18 cellular contexts compared by ENCODE assay signal in genomic region chr4:152052431-152053057, GRCh38.
DNase-seq lines count a peak whose midpoint lies in the region; ATAC-seq, FAIRE-seq and TF ChIP-seq lines count a peak whose summit lies in the region.
"Had no signal": no experiment of that assay in that cellular context is flagged by ENCODE, and none has a peak within 500 bp of the region (broad histone marks: within the 10 kb centered on the region; RNA-seq: fewer than 3 reads in every experiment).

No MANE protein-coding gene starts in this region.

- peak in 2 of 3 donors; percentile 6 for DNase-seq in CD4-positive, CD25-positive, alpha-beta regulatory T cell
- DNase-seq in HFFc6 (peak; percentile 36), NOMO-1 treated with dmso at 0.1 percent for 144 hours (lab: John Stamatoyannopoulos, UW; ENCODE audit: unreplicated experiment) (peak; percentile 92), Peyer's patch (no peak), RCC 7860 (ENCODE audit: low spot score) (no peak), islet precursor cell (no peak)
- DNase-seq in central memory CD8-positive, alpha-beta T cell (ENCODE audit: low spot score in 2 of 2), result no peak
- DNase-seq: activated CD8-positive, alpha-beta memory T cell treated with anti-CD3 and anti-CD28 coated beads, Interleukin-2, amount 50 U/mL, for 4 hours; effector CD8-positive, alpha-beta T cell; EL; left cardiac atrium; naive B cell; NCI-H345; right cardiac atrium; stimulated activated CD4-positive, alpha-beta T cell treated with anti-CD3 and anti-CD28 coated beads, Interleukin-4, amount 100 ng/mL, for 4 hours; stimulated activated naive CD4-positive, alpha-beta T cell had no signal

- peaks cover 5% of the 10 kb centered on the region for H3K36me3 Mint-ChIP-seq in CD4-positive, CD25-positive, alpha-beta regulatory T cell
- H3K36me3 Mint-ChIP-seq in HFFc6 (ENCODE audit: low read depth), result peaks cover 13% of the 10 kb centered on the region
- H3K36me3 Mint-ChIP-seq in central memory CD8-positive, alpha-beta T cell (ENCODE audit: insufficient read depth), result no peaks in the 10 kb centered on the region

- peak overlapping the region; percentile 13 to 83 (median 23) for H3K27ac Mint-ChIP-seq in CD4-positive, CD25-positive, alpha-beta regulatory T cell
- H3K27ac Mint-ChIP-seq in HFFc6, result peak overlapping the region; percentile 38; the same call in 1 of the 2 replicates
- H3K27ac Mint-ChIP-seq in central memory CD8-positive, alpha-beta T cell (ENCODE audit: low read depth), result peak overlapping the region; percentile 60

- no peak for FAIRE-seq in RCC 7860 (lab: Jason Lieb, UNC)

- ATAC-seq in CD4-positive, CD25-positive, alpha-beta regulatory T cell (ENCODE audit: low read depth in 2 of 2), result no peak
- ATAC-seq in central memory CD8-positive, alpha-beta T cell (replicated peaks; ENCODE audit: extremely low read depth, poor library complexity, severe bottlenecking), result no peak
- no peak for ATAC-seq in HG03457 (IDR thresholded peaks at IDR 0.05; ENCODE audit: unreplicated experiment)
- ATAC-seq: left cardiac atrium, right cardiac atrium, Right ventricle myocardium inferior had no signal

- H3K27ac ChIP-seq in CD4-positive, CD25-positive, alpha-beta regulatory T cell (ENCODE audit: insufficient read depth, low read length, poor library complexity, severe bottlenecking), result no peak overlapping the region
- H3K27ac ChIP-seq in Peyer's patch, result no peak overlapping the region

- H3K27me3 Mint-ChIP-seq in CD4-positive, CD25-positive, alpha-beta regulatory T cell, result peaks cover 13% of the 10 kb centered on the region
- no peaks in the 10 kb centered on the region for H3K27me3 Mint-ChIP-seq in HFFc6 (ENCODE audit: insufficient read depth)
- no peaks in the 10 kb centered on the region for H3K27me3 Mint-ChIP-seq in central memory CD8-positive, alpha-beta T cell

- peaks cover 12 to 29% (median 14%) of the 10 kb centered on the region in 4 donors for H3K4me1 Mint-ChIP-seq in CD4-positive, CD25-positive, alpha-beta regulatory T cell
- H3K4me1 Mint-ChIP-seq in HFFc6 (ENCODE audit: low read depth), result peaks cover 26% of the 10 kb centered on the region
- H3K4me1 Mint-ChIP-seq in central memory CD8-positive, alpha-beta T cell, result peaks cover 16% of the 10 kb centered on the region

- no peaks in the 10 kb centered on the region for H3K36me3 ChIP-seq in CD4-positive, CD25-positive, alpha-beta regulatory T cell (ENCODE audit: control insufficient read depth, insufficient read depth, low read length)
- no peaks in the 10 kb centered on the region for H3K36me3 ChIP-seq in Peyer's patch

- TF ChIP-seq POLR2A in Peyer's patch (IDR thresholded peaks at IDR 0.05), result no peak

- H3K27me3 ChIP-seq in CD4-positive, CD25-positive, alpha-beta regulatory T cell (ENCODE audit: control insufficient read depth, insufficient read depth, low read length), result peaks cover 2% of the 10 kb centered on the region
- no peaks in the 10 kb centered on the region for H3K27me3 ChIP-seq in Peyer's patch

- H3K4me3 ChIP-seq in CD4-positive, CD25-positive, alpha-beta regulatory T cell (ENCODE audit: low read depth, low read length), result peak overlapping the region; percentile 60
- no peak overlapping the region for H3K4me3 ChIP-seq in Peyer's patch

- TF ChIP-seq CTCF in HFFc6 (IDR thresholded peaks at IDR 0.05), result no peak
- no peak for TF ChIP-seq CTCF in Peyer's patch (IDR thresholded peaks at IDR 0.05)

- peak overlapping the region in 3 of 4 donors; percentile 27 to 76 (median 55) for H3K4me3 Mint-ChIP-seq in CD4-positive, CD25-positive, alpha-beta regulatory T cell
- peak overlapping the region; percentile 29 for H3K4me3 Mint-ChIP-seq in HFFc6
- H3K4me3 Mint-ChIP-seq in central memory CD8-positive, alpha-beta T cell, result peak overlapping the region; percentile 36
- H3K4me3 Mint-ChIP-seq: naive B cell had no signal

- H3K9me3 Mint-ChIP-seq in CD4-positive, CD25-positive, alpha-beta regulatory T cell, result peaks cover 0 to 7% (median 4%) of the 10 kb centered on the region in 7 donors
- peaks cover 19% of the 10 kb centered on the region for H3K9me3 Mint-ChIP-seq in HFFc6
- peaks cover 5% of the 10 kb centered on the region for H3K9me3 Mint-ChIP-seq in central memory CD8-positive, alpha-beta T cell

- no peaks in the 10 kb centered on the region for H3K9me3 ChIP-seq in CD4-positive, CD25-positive, alpha-beta regulatory T cell (ENCODE audit: control insufficient read depth in 2 of 2, low read length in 2 of 2)
- H3K9me3 ChIP-seq in Peyer's patch, result no peaks in the 10 kb centered on the region

- peaks cover 19% of the 10 kb centered on the region for H3K4me1 ChIP-seq in CD4-positive, CD25-positive, alpha-beta regulatory T cell (ENCODE audit: control insufficient read depth, insufficient read depth, low read length, poor library complexity, severe bottlenecking)
- no peaks in the 10 kb centered on the region for H3K4me1 ChIP-seq in Peyer's patch

Comparison
In these comparisons a context has a peak if more than half of its experiments do, and no peak if none do; other contexts are left out.
1. DNase-seq: peak in CD4-positive, CD25-positive, alpha-beta regulatory T cell (2 of 3), HFFc6 (single experiment) and NOMO-1 treated with dmso at 0.1 percent for 144 hours (single experiment); none in central memory CD8-positive, alpha-beta T cell (0 of 2), Peyer's patch (0 of 3), RCC 7860 (single experiment) and islet precursor cell (single experiment).
2. Peak in every context shown above with its lines, with median percentiles within 50 percentile points of each other: H3K27ac Mint-ChIP-seq and H3K4me3 Mint-ChIP-seq.